In the genomic region with DNA sequence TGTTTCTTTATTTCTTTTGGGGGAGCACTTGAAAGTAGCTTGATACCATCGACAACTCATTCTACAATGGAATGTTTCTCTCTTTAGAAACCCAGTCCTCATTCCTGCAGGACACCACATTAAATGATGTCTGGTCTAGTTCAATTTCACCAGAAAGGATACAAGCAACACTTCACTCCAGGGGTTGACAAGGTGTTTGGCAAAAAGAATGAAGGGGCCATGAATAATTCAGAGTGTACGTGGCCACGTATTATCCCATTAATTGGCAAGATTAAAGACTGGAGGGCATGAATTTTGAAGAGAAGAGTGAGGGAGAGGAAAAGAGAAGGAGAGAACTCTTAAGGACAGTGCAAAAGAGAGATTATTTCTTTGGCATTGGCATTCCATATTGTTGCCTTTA, we compare ENCODE assay signal across 27 cellular contexts. TPM values are rescaled to one million over a fixed set of nuclear protein-coding genes. Genes with fewer than 3 reads are reported as not detected.
A peak's percentile ranks its signal among the peaks of the same experiment; 100 is the strongest.
DNase-seq lines count a peak whose midpoint lies in the region; ATAC-seq, FAIRE-seq and TF ChIP-seq lines count a peak whose summit lies in the region.
"Had no signal": no experiment of that assay in that cellular context is flagged by ENCODE, and none has a peak within 500 bp of the region (broad histone marks: within the 10 kb centered on the region; RNA-seq: fewer than 3 reads in every experiment).

No MANE protein-coding gene starts in this region.

- H3K4me3 Mint-ChIP-seq in astrocyte (ENCODE audit: unreplicated experiment) (no peak overlapping the region), endodermal cell (no peak overlapping the region)
- H3K4me3 Mint-ChIP-seq: CD14-positive monocyte; CD4-positive, alpha-beta memory T cell; CD4-positive, CD25-positive, alpha-beta regulatory T cell; CD8-positive, alpha-beta memory T cell had no signal

- TF ChIP-seq CTCF in astrocyte (IDR thresholded peaks at IDR 0.05; ENCODE audit: insufficient read depth, low read depth, low read length) (no peak), endodermal cell (conservative IDR thresholded peaks at IDR 0.05) (no peak)

- WGBS in endodermal cell (ENCODE audit: insufficient coverage in 1 of 2, insufficient read length in 1 of 2), 2 experiments, result 58 to 72% methylated on average over 3 of the region's 3 CpGs

- peaks cover 6% of the 10 kb centered on the region for H3K9me3 Mint-ChIP-seq in astrocyte (ENCODE audit: unreplicated experiment)
- peaks cover 30% of the 10 kb centered on the region for H3K9me3 Mint-ChIP-seq in endodermal cell

- H4K20me1 ChIP-seq in astrocyte (ENCODE audit: insufficient read depth, low read length), result no peaks in the 10 kb centered on the region
- H4K20me1 ChIP-seq: BLaER1 had no signal

- DNase-seq in NCI-H146 (lab: John Stamatoyannopoulos, UW), result peak; percentile 62
- DNase-seq in NCI-H146 treated with DMSO at 0.1 percent for 48 hours (lab: John Stamatoyannopoulos, UW; ENCODE audit: unreplicated experiment), result peak; percentile 53
- peak; percentile 21 for DNase-seq in astrocyte (ENCODE audit: low read depth)
- DNase-seq in endodermal cell, result no peak
- DNase-seq in activated CD4-positive, CD25-positive, alpha-beta regulatory T cell treated with anti-CD3 and anti-CD28 coated beads, Interleukin-2, amount 50 U/mL, for 72 hours, result no peak
- DNase-seq in SHP77 (lab: John Stamatoyannopoulos, UW), result no peak
- DNase-seq in DMS153 (lab: John Stamatoyannopoulos, UW), result no peak
- DNase-seq: 8988T; ACHN; BE2C; C1 segment of cervical spinal cord; CD4-positive, alpha-beta memory T cell; CD4-positive, CD25-positive, alpha-beta regulatory T cell; CD8-positive, alpha-beta memory T cell; COR-L47; DMS 273 treated with DMSO at 0.1 percent for 48 hours; DMS79 treated with DMSO at 0.1 percent for 48 hours; GF-D8 had no signal

- H2AFZ ChIP-seq in astrocyte (ENCODE audit: low read depth, low read length), result peak overlapping the region; percentile 28

- H3K27ac Mint-ChIP-seq in astrocyte (ENCODE audit: unreplicated experiment) (peak overlapping the region; percentile 44), endodermal cell (no peak overlapping the region)
- H3K27ac Mint-ChIP-seq: CD14-positive monocyte; CD4-positive, alpha-beta memory T cell; CD4-positive, CD25-positive, alpha-beta regulatory T cell; CD8-positive, alpha-beta memory T cell had no signal

- H3K79me2 ChIP-seq in astrocyte (ENCODE audit: insufficient read depth, low read length), result no peaks in the 10 kb centered on the region

- no peak for FAIRE-seq in astrocyte (lab: Jason Lieb, UNC)
- FAIRE-seq: A204.1, G401.6, GM12891, GM19239 had no signal

- H3K27me3 ChIP-seq in astrocyte (ENCODE audit: insufficient read depth, low read length) (no peaks in the 10 kb centered on the region), endodermal cell (ENCODE audit: control insufficient read depth, insufficient read depth, low read length, poor library complexity, severe bottlenecking) (no peaks in the 10 kb centered on the region)
- H3K27me3 ChIP-seq: BE2C, BLaER1 had no signal

- no peak overlapping the region for H3K27ac ChIP-seq in astrocyte (ENCODE audit: low read depth, low read length)
- H3K27ac ChIP-seq in endodermal cell (ENCODE audit: low read depth, low read length), result peak overlapping the region; percentile 54
- H3K27ac ChIP-seq: BLaER1 had no signal

- ATAC-seq in GM21737 (IDR thresholded peaks at IDR 0.05; ENCODE audit: unreplicated experiment), result no peak

- peaks cover 8% of the 10 kb centered on the region for H3K4me1 Mint-ChIP-seq in astrocyte (ENCODE audit: low read depth, unreplicated experiment)
- H3K4me1 Mint-ChIP-seq in endodermal cell, result no peaks in the 10 kb centered on the region
- H3K4me1 Mint-ChIP-seq: CD14-positive monocyte; CD4-positive, alpha-beta memory T cell; CD4-positive, CD25-positive, alpha-beta regulatory T cell; CD8-positive, alpha-beta memory T cell had no signal

- no peak overlapping the region for H3K4me2 ChIP-seq in astrocyte (ENCODE audit: low read length)
- H3K4me2 ChIP-seq: BLaER1 had no signal

- H3K36me3 ChIP-seq in astrocyte (ENCODE audit: insufficient read depth, low read length) (no peaks in the 10 kb centered on the region), endodermal cell (ENCODE audit: control insufficient read depth, insufficient read depth, low read length) (no peaks in the 10 kb centered on the region)
- H3K36me3 ChIP-seq: BE2C, BLaER1 had no signal

- H3K36me3 Mint-ChIP-seq in astrocyte (ENCODE audit: low read depth, unreplicated experiment) (no peaks in the 10 kb centered on the region), endodermal cell (ENCODE audit: low read depth) (peaks cover 2% of the 10 kb centered on the region)
- H3K36me3 Mint-ChIP-seq: CD14-positive monocyte; CD4-positive, alpha-beta memory T cell; CD4-positive, CD25-positive, alpha-beta regulatory T cell had no signal

- H3K4me1 ChIP-seq in astrocyte (ENCODE audit: insufficient read depth, low read length) (no peaks in the 10 kb centered on the region), endodermal cell (ENCODE audit: control insufficient read depth, insufficient read depth, low read length) (no peaks in the 10 kb centered on the region)
- H3K4me1 ChIP-seq: BE2C, BLaER1 had no signal

- H3K27me3 Mint-ChIP-seq in astrocyte (ENCODE audit: low read depth, unreplicated experiment) (no peaks in the 10 kb centered on the region), endodermal cell (ENCODE audit: insufficient read depth) (no peaks in the 10 kb centered on the region)
- H3K27me3 Mint-ChIP-seq: CD4-positive, alpha-beta memory T cell had no signal

- no peak overlapping the region for H3K9ac ChIP-seq in astrocyte (ENCODE audit: low read length)
- no peak overlapping the region for H3K9ac ChIP-seq in endodermal cell (ENCODE audit: extremely low read depth, low read length, poor library complexity, severe bottlenecking)
- H3K9ac ChIP-seq: BLaER1 had no signal

- H3K9me3 ChIP-seq in astrocyte (ENCODE audit: insufficient read depth, low read depth, low read length) (no peaks in the 10 kb centered on the region), endodermal cell (ENCODE audit: control insufficient read depth, low read length) (peaks cover 3% of the 10 kb centered on the region)
- H3K9me3 ChIP-seq: BE2C, BLaER1 had no signal

- H3K4me3 ChIP-seq in astrocyte (ENCODE audit: insufficient read depth, low read depth, low read length), result no peak overlapping the region
- no peak overlapping the region for H3K4me3 ChIP-seq in endodermal cell (ENCODE audit: low read length)
- H3K4me3 ChIP-seq: BLaER1 had no signal

RNA-seq across cellular contexts. Expression of a gene that starts 0.7 kb away (rescaled TPM):
- total RNA-seq in astrocyte, result not detected in 2 replicates
- total RNA-seq in endodermal cell, result not detected
- 0.28 TPM for polyA plus RNA-seq in endodermal cell (2013, experiment 1 of 2)
- 0.17 TPM for polyA plus RNA-seq in endodermal cell (2013, experiment 2 of 2)
- total RNA-seq: A673; CD4-positive, CD25-positive, alpha-beta regulatory T cell; CD8-positive, alpha-beta memory T cell had no signal
- polyA plus RNA-seq: AG04450; CD14-positive monocyte; CD4-positive, CD25-positive, alpha-beta regulatory T cell; CD8-positive, alpha-beta memory T cell had no signal

RNA-seq across cellular contexts. Expression of a gene that starts 36.5 kb away (rescaled TPM):
- 7.9 and 8.7 TPM in 2 replicates for total RNA-seq in astrocyte
- 1 to 10 TPM; 1.4 to 3.7 TPM for total RNA-seq in endodermal cell
- polyA plus RNA-seq in endodermal cell (2013, experiment 1 of 2), result 294 TPM
- polyA plus RNA-seq in endodermal cell (2013, experiment 2 of 2), result 279 TPM
- total RNA-seq: CD4-positive, alpha-beta memory T cell; CD4-positive, CD25-positive, alpha-beta regulatory T cell; CD8-positive, alpha-beta memory T cell had no signal
- polyA plus RNA-seq: CD14-positive monocyte; CD4-positive, alpha-beta memory T cell; CD4-positive, CD25-positive, alpha-beta regulatory T cell; CD8-positive, alpha-beta memory T cell had no signal

RNA-seq across cellular contexts. Expression of a gene that starts 50.9 kb away (rescaled TPM):
- total RNA-seq in astrocyte, result 21.3 and 21.9 TPM in 2 replicates
- 1 to 10 TPM; 5.2 to 6.7 TPM for total RNA-seq in endodermal cell
- polyA plus RNA-seq in endodermal cell (2013, experiment 1 of 2), result 9.5 TPM
- 7.5 TPM for polyA plus RNA-seq in endodermal cell (2013, experiment 2 of 2)
- polyA plus RNA-seq: CD14-positive monocyte had no signal

RNA-seq across cellular contexts. Expression of a gene that starts 56.4 kb away (rescaled TPM):
- total RNA-seq in astrocyte (26.6 and 28.6 TPM in 2 replicates), endodermal cell (10 to 100 TPM; 27.9 to 38.1 TPM)
- 66.3 TPM for polyA plus RNA-seq in endodermal cell (2013, experiment 1 of 2)
- polyA plus RNA-seq in endodermal cell (2013, experiment 2 of 2), result 56.1 TPM

Comparison
In these comparisons a context has a peak if more than half of its experiments do, and no peak if none do; other contexts are left out.
1. DNase-seq: peak in NCI-H146 (single experiment), NCI-H146 treated with DMSO at 0.1 percent for 48 hours (single experiment) and astrocyte (single experiment); none in endodermal cell (single experiment), activated CD4-positive, CD25-positive, alpha-beta regulatory T cell treated with anti-CD3 and anti-CD28 coated beads, Interleukin-2, amount 50 U/mL, for 72 hours (single experiment), SHP77 (0 of 2) and DMS153 (single experiment).